ENCODE assay signal across 19 cellular contexts in genomic region chr9:93036887-93037475, GRCh38. TPM values are rescaled to one million over a fixed set of nuclear protein-coding genes. Genes with fewer than 3 reads are reported as not detected.
DNase-seq lines count a peak whose midpoint lies in the region; ATAC-seq and TF ChIP-seq lines count a peak whose summit lies in the region.
"Had no signal": no experiment of that assay in that cellular context is flagged by ENCODE, and none has a peak within 500 bp of the region (broad histone marks: within the 10 kb centered on the region; RNA-seq: fewer than 3 reads in every experiment).

No MANE protein-coding gene starts in this region.

- POLR2A ChIA-PET in activated CD4-positive, alpha-beta T cell treated with anti-CD3 and anti-CD28 coated beads, Interleukin-2, amount 10 ng/mL, durations not matched to agents 7 days and 5 days (lab: Charles Lee) = interaction anchor here (0.6 kb wide), 2 partner anchors 8 to 116 kb away, joined by 3 to 4 read pairs; no protein-coding TSS in a partner anchor

- no peaks in the 10 kb centered on the region for H3K9me3 Mint-ChIP-seq in activated CD4-positive, alpha-beta T cell treated with anti-CD3 and anti-CD28 coated beads, Interleukin-2, amount 10 ng/mL, durations not matched to agents 7 days and 5 days
- H3K9me3 Mint-ChIP-seq in central memory CD8-positive, alpha-beta T cell = no peaks in the 10 kb centered on the region
- no peaks in the 10 kb centered on the region for H3K9me3 Mint-ChIP-seq in progenitor cell of endocrine pancreas (ENCODE audit: low read depth)
- no peaks in the 10 kb centered on the region for H3K9me3 Mint-ChIP-seq in effector memory CD8-positive, alpha-beta T cell
- H3K9me3 Mint-ChIP-seq: neural crest cell had no signal

- peak overlapping the region; percentile 75 for H3K27ac Mint-ChIP-seq in activated CD4-positive, alpha-beta T cell treated with anti-CD3 and anti-CD28 coated beads, Interleukin-2, amount 10 ng/mL, durations not matched to agents 7 days and 5 days
- peak overlapping the region; percentile 80 for H3K27ac Mint-ChIP-seq in central memory CD8-positive, alpha-beta T cell (ENCODE audit: low read depth)
- no peak overlapping the region for H3K27ac Mint-ChIP-seq in progenitor cell of endocrine pancreas
- H3K27ac Mint-ChIP-seq in effector memory CD8-positive, alpha-beta T cell = no peak overlapping the region
- H3K27ac Mint-ChIP-seq: brain had no signal

- DNase-seq in activated CD4-positive, alpha-beta T cell treated with anti-CD3 and anti-CD28 coated beads, Interleukin-2, amount 10 ng/mL, durations not matched to agents 7 days and 5 days = no peak
- DNase-seq in activated CD4-positive, alpha-beta T cell treated with anti-CD3 and anti-CD28 coated beads, Interleukin-2, amount 50 U/mL, for 48 hours = no peak
- DNase-seq in HL-60 (ENCODE audit: low read depth in 1 of 2, low spot score in 1 of 2) (no peak), progenitor cell of endocrine pancreas (ENCODE audit: low spot score, unreplicated experiment) (no peak), T-helper 9 cell (no peak)
- no peak for DNase-seq in central memory CD8-positive, alpha-beta T cell (ENCODE audit: low spot score in 2 of 2)
- DNase-seq in effector memory CD8-positive, alpha-beta T cell = no peak
- DNase-seq: foreskin keratinocyte; NCI-H1930; NCI-H526; sigmoid colon; stimulated activated CD4-positive, alpha-beta T cell treated with anti-CD3 and anti-CD28 coated beads, Interleukin-4, amount 100 ng/mL, for 4 hours had no signal

- no peak overlapping the region for H3K4me3 Mint-ChIP-seq in activated CD4-positive, alpha-beta T cell treated with anti-CD3 and anti-CD28 coated beads, Interleukin-2, amount 10 ng/mL, durations not matched to agents 7 days and 5 days
- no peak overlapping the region for H3K4me3 Mint-ChIP-seq in central memory CD8-positive, alpha-beta T cell
- H3K4me3 Mint-ChIP-seq in progenitor cell of endocrine pancreas (ENCODE audit: low read depth) = no peak overlapping the region
- no peak overlapping the region for H3K4me3 Mint-ChIP-seq in effector memory CD8-positive, alpha-beta T cell
- H3K4me3 Mint-ChIP-seq: brain, neural crest cell had no signal

- peaks cover 26% of the 10 kb centered on the region for H3K4me1 Mint-ChIP-seq in activated CD4-positive, alpha-beta T cell treated with anti-CD3 and anti-CD28 coated beads, Interleukin-2, amount 10 ng/mL, durations not matched to agents 7 days and 5 days
- H3K4me1 Mint-ChIP-seq in central memory CD8-positive, alpha-beta T cell = peaks cover 28% of the 10 kb centered on the region
- peaks cover 1% of the 10 kb centered on the region for H3K4me1 Mint-ChIP-seq in progenitor cell of endocrine pancreas (ENCODE audit: low read depth)
- H3K4me1 Mint-ChIP-seq in effector memory CD8-positive, alpha-beta T cell (ENCODE audit: low read depth in 2 of 2) = peaks cover 35 to 45% of the 10 kb centered on the region in 2 donors
- H3K4me1 Mint-ChIP-seq: neural crest cell had no signal

- H3K27ac ChIP-seq in HL-60 (replicated peaks) = peak overlapping the region; percentile 87
- H3K27ac ChIP-seq: foreskin keratinocyte, sigmoid colon, vagina had no signal

- no peak for TF ChIP-seq CTCF in HL-60 (IDR thresholded peaks at IDR 0.05; ENCODE audit: insufficient read depth, low read length)
- peak; percentile 26 for TF ChIP-seq CTCF in progenitor cell of endocrine pancreas (IDR thresholded peaks at IDR 0.05; ENCODE audit: unreplicated experiment)

- CTCF ChIA-PET in activated CD4-positive, alpha-beta T cell treated with anti-CD3 and anti-CD28 coated beads, Interleukin-2, amount 10 ng/mL, durations not matched to agents 7 days and 5 days (lab: Charles Lee) = interaction anchor here (0.9 to 2.4 kb wide), 4 partner anchors 9 to 12 kb away, joined by 3 to 7 read pairs (median 4); no protein-coding TSS in a partner anchor

- H3K36me3 Mint-ChIP-seq in activated CD4-positive, alpha-beta T cell treated with anti-CD3 and anti-CD28 coated beads, Interleukin-2, amount 10 ng/mL, durations not matched to agents 7 days and 5 days (ENCODE audit: low read depth) = peaks cover 33% of the 10 kb centered on the region
- peaks cover 42% of the 10 kb centered on the region for H3K36me3 Mint-ChIP-seq in central memory CD8-positive, alpha-beta T cell (ENCODE audit: insufficient read depth)
- H3K36me3 Mint-ChIP-seq in progenitor cell of endocrine pancreas (ENCODE audit: insufficient read depth) = no peaks in the 10 kb centered on the region
- H3K36me3 Mint-ChIP-seq in effector memory CD8-positive, alpha-beta T cell (ENCODE audit: insufficient read depth) = peaks cover 56% of the 10 kb centered on the region
- H3K36me3 Mint-ChIP-seq: brain had no signal

- H3K4me3 ChIP-seq in HL-60 (replicated peaks; ENCODE audit: insufficient read depth, low read length) = no peak overlapping the region
- H3K4me3 ChIP-seq: HAP-1, sigmoid colon, vagina had no signal

- no peaks in the 10 kb centered on the region for H3K27me3 Mint-ChIP-seq in activated CD4-positive, alpha-beta T cell treated with anti-CD3 and anti-CD28 coated beads, Interleukin-2, amount 10 ng/mL, durations not matched to agents 7 days and 5 days
- H3K27me3 Mint-ChIP-seq in central memory CD8-positive, alpha-beta T cell = no peaks in the 10 kb centered on the region
- H3K27me3 Mint-ChIP-seq in progenitor cell of endocrine pancreas = no peaks in the 10 kb centered on the region
- H3K27me3 Mint-ChIP-seq in effector memory CD8-positive, alpha-beta T cell = no peaks in the 10 kb centered on the region
- H3K27me3 Mint-ChIP-seq: brain had no signal

- H3K27me3 ChIP-seq in HL-60 (ENCODE audit: insufficient read depth, poor library complexity, severe bottlenecking) = no peaks in the 10 kb centered on the region
- H3K27me3 ChIP-seq: foreskin keratinocyte, sigmoid colon, vagina had no signal

- no peak for ATAC-seq in central memory CD8-positive, alpha-beta T cell (replicated peaks; ENCODE audit: extremely low read depth, poor library complexity, severe bottlenecking)
- ATAC-seq in effector memory CD8-positive, alpha-beta T cell (replicated peaks) = no peak
- no peak for ATAC-seq in GM21619 (IDR thresholded peaks at IDR 0.05; ENCODE audit: unreplicated experiment)
- ATAC-seq: foreskin keratinocyte had no signal

RNA-seq across cellular contexts. Expression of gene SUSD3, which starts 21.5 kb away (rescaled TPM):
- 10 to 100 TPM; 81.1 to 85.8 TPM for total RNA-seq in activated CD4-positive, alpha-beta T cell treated with anti-CD3 and anti-CD28 coated beads, Interleukin-2, amount 10 ng/mL, durations not matched to agents 7 days and 5 days
- 0.43 and 1.2 TPM in 2 replicates for total RNA-seq in progenitor cell of endocrine pancreas
- total RNA-seq: LHCN-M2, lung microvascular endothelial cell, neural crest cell had no signal

RNA-seq across cellular contexts. Expression of gene CARD19, which starts 59.0 kb away (rescaled TPM):
- total RNA-seq in activated CD4-positive, alpha-beta T cell treated with anti-CD3 and anti-CD28 coated beads, Interleukin-2, amount 10 ng/mL, durations not matched to agents 7 days and 5 days = 10 to 100 TPM; 40.3 to 42.6 TPM
- total RNA-seq in progenitor cell of endocrine pancreas = 19.3 and 20.4 TPM in 2 replicates

Comparison
In these comparisons a context has a peak if more than half of its experiments do, and no peak if none do; other contexts are left out.
1. H3K27ac Mint-ChIP-seq: peak in activated CD4-positive, alpha-beta T cell treated with anti-CD3 and anti-CD28 coated beads, Interleukin-2, amount 10 ng/mL, durations not matched to agents 7 days and 5 days (single experiment) and central memory CD8-positive, alpha-beta T cell (single experiment); none in progenitor cell of endocrine pancreas (single experiment) and effector memory CD8-positive, alpha-beta T cell (0 of 2).
2. RNA of gene SUSD3, which starts 21.5 kb away (total RNA-seq): 81.1 to 85.8 TPM in activated CD4-positive, alpha-beta T cell treated with anti-CD3 and anti-CD28 coated beads, Interleukin-2, amount 10 ng/mL, durations not matched to agents 7 days and 5 days; 0.43 to 1.2 TPM in progenitor cell of endocrine pancreas; every median in the first group is over 10 times any median in the second.